In the genomic region with DNA sequence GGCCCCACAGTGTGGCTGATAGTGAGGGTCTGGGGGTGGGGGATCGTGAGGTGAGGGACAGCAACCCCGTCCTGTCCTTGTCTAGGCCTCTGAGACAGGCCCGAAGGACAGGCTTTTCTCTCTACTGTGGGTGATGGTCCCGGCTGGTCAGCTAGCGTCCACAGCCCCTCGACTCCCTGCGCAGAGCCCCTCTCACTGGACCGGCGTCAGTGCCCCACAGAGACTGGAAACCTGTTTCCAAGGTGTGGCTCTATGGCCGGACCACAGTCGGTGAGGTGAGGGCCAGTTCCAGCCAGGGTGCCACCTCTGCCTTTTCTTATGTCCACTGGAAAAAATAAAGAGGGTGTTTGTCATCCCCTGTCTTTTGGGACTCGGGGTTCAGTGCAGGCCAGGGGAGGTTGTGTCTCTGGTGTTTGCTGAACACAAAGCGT, we compare ENCODE assay signal across 9 cellular contexts. TPM values are rescaled to one million over a fixed set of nuclear protein-coding genes. Genes with fewer than 3 reads are reported as not detected.
DNase-seq lines count a peak whose midpoint lies in the region; ATAC-seq and TF ChIP-seq lines count a peak whose summit lies in the region.
"Had no signal": no experiment of that assay in that cellular context is flagged by ENCODE, and none has a peak within 500 bp of the region (broad histone marks: within the 10 kb centered on the region; RNA-seq: fewer than 3 reads in every experiment).

No MANE protein-coding gene starts in this region.

- H3K27me3 Mint-ChIP-seq in activated naive CD8-positive, alpha-beta T cell, result no peaks in the 10 kb centered on the region
- no peaks in the 10 kb centered on the region for H3K27me3 Mint-ChIP-seq in activated naive CD8-positive, alpha-beta T cell treated with anti-CD3 and anti-CD28 coated beads, Interleukin-2, amount 50 U/mL, for 24 hours

- peak overlapping the region; percentile 41 for H3K27ac Mint-ChIP-seq in activated naive CD8-positive, alpha-beta T cell
- no peak overlapping the region for H3K27ac Mint-ChIP-seq in activated naive CD8-positive, alpha-beta T cell treated with anti-CD3 and anti-CD28 coated beads, Interleukin-2, amount 50 U/mL, for 24 hours

- no peak for DNase-seq in activated naive CD8-positive, alpha-beta T cell treated with anti-CD3 and anti-CD28 coated beads, Interleukin-2, amount 50 U/mL, for 24 hours
- DNase-seq in heart right ventricle (no peak), ovary (peak in 3 of 5 donors; percentile 42 to 53 (median 43)), GM10266 (ENCODE audit: extremely low spot score) (no peak), GM13977 (ENCODE audit: low spot score) (no peak), NCI-H345 (lab: John Stamatoyannopoulos, UW) (no peak)
- DNase-seq: activated CD8-positive, alpha-beta memory T cell treated with anti-CD3 and anti-CD28 coated beads, Interleukin-2, amount 50 U/mL, for 48 hours had no signal

- H3K9me3 Mint-ChIP-seq in activated naive CD8-positive, alpha-beta T cell (ENCODE audit: low read depth), result no peaks in the 10 kb centered on the region
- no peaks in the 10 kb centered on the region for H3K9me3 Mint-ChIP-seq in activated naive CD8-positive, alpha-beta T cell treated with anti-CD3 and anti-CD28 coated beads, Interleukin-2, amount 50 U/mL, for 24 hours

- 80 to 86% methylated on average over 13 of the region's 13 CpGs for WGBS in heart right ventricle, 2 donors
- 94 to 96% (median 94%) methylated on average over 13 of the region's 13 CpGs for WGBS in ovary, 3 donors
- WGBS in urinary bladder, result 94% methylated on average over 13 of the region's 13 CpGs

- no peak for ATAC-seq in activated naive CD8-positive, alpha-beta T cell treated with anti-CD3 and anti-CD28 coated beads, Interleukin-2, amount 50 U/mL, for 24 hours
- peak in 2 of 8 donors; percentile 2 to 13 for ATAC-seq in heart right ventricle

- peaks cover 0 to 8% (median 0%) of the 10 kb centered on the region in 9 donors for H3K36me3 ChIP-seq in heart right ventricle
- no peaks in the 10 kb centered on the region for H3K36me3 ChIP-seq in ovary
- no peaks in the 10 kb centered on the region for H3K36me3 ChIP-seq in urinary bladder (ENCODE audit: insufficient read depth)

- peak overlapping the region; percentile 79 to 95 (median 87) for H3K27ac ChIP-seq in heart right ventricle
- H3K27ac ChIP-seq in ovary, result peak overlapping the region in 1 of 2 donors; percentile 76
- H3K27ac ChIP-seq in urinary bladder (ENCODE audit: low read depth), result peak overlapping the region; percentile 84

- H3K9me3 ChIP-seq in heart right ventricle, result peaks cover 0 to 11% (median 0%) of the 10 kb centered on the region in 11 donors
- no peaks in the 10 kb centered on the region for H3K9me3 ChIP-seq in ovary

- peak overlapping the region in 1 of 10 donors; percentile 39 for H3K4me3 ChIP-seq in heart right ventricle
- H3K4me3 ChIP-seq in ovary, result no peak overlapping the region
- no peak overlapping the region for H3K4me3 ChIP-seq in urinary bladder (ENCODE audit: low read depth, low read length)

- in situ Hi-C loops in GM13977 (cut with MboI; ENCODE audit: low pct_unique_long_range_greater_than_20kb, low sequenced_read_pairs, unreplicated experiment), result no loop called here

- no peaks in the 10 kb centered on the region for H3K27me3 ChIP-seq in heart right ventricle
- H3K27me3 ChIP-seq in ovary, result no peaks in the 10 kb centered on the region

- TF ChIP-seq CTCF in heart right ventricle (IDR thresholded peaks at IDR 0.05) (no peak), ovary (IDR thresholded peaks at IDR 0.05) (no peak), GM10266 (IDR thresholded peaks at IDR 0.05; ENCODE audit: control insufficient read depth, insufficient read depth, low read depth, missing control alignments) (no peak), GM13977 (IDR thresholded peaks at IDR 0.05; ENCODE audit: extremely low read depth, insufficient read depth, missing control alignments) (no peak)

- H3K4me1 ChIP-seq in heart right ventricle, result peaks cover 16 to 62% (median 47%) of the 10 kb centered on the region in 9 donors
- H3K4me1 ChIP-seq in ovary (ENCODE audit: insufficient read depth), result peaks cover 10% of the 10 kb centered on the region
- no peaks in the 10 kb centered on the region for H3K4me1 ChIP-seq in urinary bladder (ENCODE audit: insufficient read depth)

- no peak for TF ChIP-seq EP300 in ovary (IDR thresholded peaks at IDR 0.05)

- intact Hi-C loops in heart right ventricle (cut with DNase I) (no loop called here), ovary (cut with DNase I) (no loop called here)

- peaks cover 7% of the 10 kb centered on the region for H3K4me1 Mint-ChIP-seq in activated naive CD8-positive, alpha-beta T cell (ENCODE audit: low read depth)
- peaks cover 11% of the 10 kb centered on the region for H3K4me1 Mint-ChIP-seq in activated naive CD8-positive, alpha-beta T cell treated with anti-CD3 and anti-CD28 coated beads, Interleukin-2, amount 50 U/mL, for 24 hours

- peaks cover 6% of the 10 kb centered on the region for H3K36me3 Mint-ChIP-seq in activated naive CD8-positive, alpha-beta T cell
- H3K36me3 Mint-ChIP-seq in activated naive CD8-positive, alpha-beta T cell treated with anti-CD3 and anti-CD28 coated beads, Interleukin-2, amount 50 U/mL, for 24 hours (ENCODE audit: low read depth), result peaks cover 2% of the 10 kb centered on the region

- no peak for TF ChIP-seq POLR2A in ovary (IDR thresholded peaks at IDR 0.05)

- H3K4me3 Mint-ChIP-seq in activated naive CD8-positive, alpha-beta T cell, result no peak overlapping the region
- H3K4me3 Mint-ChIP-seq in activated naive CD8-positive, alpha-beta T cell treated with anti-CD3 and anti-CD28 coated beads, Interleukin-2, amount 50 U/mL, for 24 hours, result no peak overlapping the region

RNA-seq across cellular contexts. Expression of gene ATP11A, which starts 22.6 kb away (rescaled TPM):
- 100 to 1,000 TPM in 6 of 10 donors, 10 to 100 TPM in 4; 81.1 to 164 (median 118) TPM for total RNA-seq in heart right ventricle
- 10 to 100 TPM; 20.0 to 24.9 TPM for polyA plus RNA-seq in heart right ventricle
- 10 to 100 TPM; 14.8 to 72.7 (median 36.2) TPM for total RNA-seq in ovary
- 10 to 100 TPM in 1 of 2 donors, 1 to 10 TPM in 1; 6.6 to 25.3 TPM for polyA plus RNA-seq in ovary
- 26.2 TPM for total RNA-seq in urinary bladder
- polyA plus RNA-seq in urinary bladder, result 11.4 TPM

Comparison
In these comparisons a context has a peak if more than half of its experiments do, and no peak if none do; other contexts are left out.
1. DNase-seq: peak in ovary (3 of 5); none in activated naive CD8-positive, alpha-beta T cell treated with anti-CD3 and anti-CD28 coated beads, Interleukin-2, amount 50 U/mL, for 24 hours (single experiment), heart right ventricle (0 of 2), GM10266 (single experiment), GM13977 (single experiment) and NCI-H345 (single experiment).